17 cellular contexts compared by ENCODE assay signal in the genomic region with DNA sequence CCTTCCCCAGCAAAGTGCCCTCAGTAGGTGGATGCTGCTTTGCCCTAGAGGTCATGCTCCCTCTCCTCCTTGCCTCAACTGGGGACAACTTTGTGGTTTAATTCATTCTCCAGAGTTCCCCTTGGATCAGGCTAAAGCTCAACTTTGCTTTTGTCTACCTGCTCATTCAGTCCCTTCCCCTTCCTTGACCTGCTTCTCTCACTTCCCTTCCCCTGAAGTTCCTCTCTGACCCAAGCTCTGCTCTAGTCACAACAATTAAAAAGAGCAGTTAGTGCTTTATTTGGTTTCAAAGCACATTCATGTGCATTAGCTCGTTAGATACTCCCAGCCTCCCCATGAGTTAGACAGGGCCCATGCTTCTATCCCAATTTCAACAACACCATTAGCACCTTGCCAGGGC.
"Had no signal": no experiment of that assay in that cellular context is flagged by ENCODE, and none has a peak within 500 bp of the region (broad histone marks: within the 10 kb centered on the region; RNA-seq: fewer than 3 reads in every experiment).

No MANE protein-coding gene starts in this region.

- H3K4me3 Mint-ChIP-seq: activated T-cell treated with anti-CD3 and anti-CD28 coated beads, Interleukin-2, amount 50 U/mL, for 72 hours; effector memory CD8-positive, alpha-beta T cell; naive thymus-derived CD8-positive, alpha-beta T cell had no signal

- H3K27me3 Mint-ChIP-seq: effector memory CD8-positive, alpha-beta T cell; naive thymus-derived CD8-positive, alpha-beta T cell had no signal

- H3K36me3 Mint-ChIP-seq: activated naive CD4-positive, alpha-beta T cell treated with anti-CD3 and anti-CD28 coated beads, Interleukin-2, amount 50 U/mL, for 72 hours had no signal

- H3K9me3 Mint-ChIP-seq: activated naive CD4-positive, alpha-beta T cell treated with anti-CD3 and anti-CD28 coated beads, Interleukin-2, amount 50 U/mL, for 72 hours; activated T-cell treated with anti-CD3 and anti-CD28 coated beads, Interleukin-2, amount 50 U/mL, for 72 hours; effector memory CD8-positive, alpha-beta T cell; naive thymus-derived CD8-positive, alpha-beta T cell had no signal

- H3K4me1 Mint-ChIP-seq: naive thymus-derived CD8-positive, alpha-beta T cell had no signal

- ATAC-seq: activated naive CD4-positive, alpha-beta T cell treated with anti-CD3 and anti-CD28 coated beads, Interleukin-2, amount 50 U/mL, for 72 hours; activated T-cell treated with anti-CD3 and anti-CD28 coated beads, Interleukin-2, amount 50 U/mL, for 72 hours; effector memory CD8-positive, alpha-beta T cell; left ventricle myocardium superior; naive thymus-derived CD8-positive, alpha-beta T cell; pancreas; right lobe of liver had no signal

- DNase-seq: activated CD4-positive, alpha-beta T cell treated with anti-CD3 and anti-CD28 coated beads, Interleukin-2, amount 50 U/mL, for 4 hours; activated CD4-positive, CD25-positive, alpha-beta regulatory T cell treated with anti-CD3 and anti-CD28 coated beads, Interleukin-2, amount 50 U/mL, for 72 hours; activated gamma-delta T cell; activated T-cell treated with anti-CD3 and anti-CD28 coated beads, Interleukin-2, amount 50 U/mL, for 72 hours; amniotic stem cell; dermis blood vessel endothelial cell; effector memory CD8-positive, alpha-beta T cell; left ventricle myocardium superior; naive thymus-derived CD8-positive, alpha-beta T cell; pancreas; right lobe of liver; small intestine; stimulated activated CD4-positive, alpha-beta T cell treated with anti-CD3 and anti-CD28 coated beads, Interleukin-15, amount 100 ng/mL, for 24 hours; stimulated activated CD4-positive, alpha-beta T cell treated with anti-CD3 and anti-CD28 coated beads, Interleukin-2, amount 100 ng/mL, for 48 hours; stomach; trophoblast cell had no signal

- FAIRE-seq: pancreas, small intestine had no signal

- H3K27ac Mint-ChIP-seq: activated T-cell treated with anti-CD3 and anti-CD28 coated beads, Interleukin-2, amount 50 U/mL, for 72 hours; effector memory CD8-positive, alpha-beta T cell; naive thymus-derived CD8-positive, alpha-beta T cell had no signal
